In genomic region chr15:88621789-88622604, GRCh38 we compare ENCODE assay signal across 8 cellular contexts.
DNase-seq lines count a peak whose midpoint lies in the region; ATAC-seq and TF ChIP-seq lines count a peak whose summit lies in the region.

No MANE protein-coding gene starts in this region.

- CTCF ChIA-PET in RWPE1 (lab: Yijun Ruan, JAX) = no interaction called here

- H3K4me3 ChIP-seq in astrocyte of the cerebellum (ENCODE audit: low read depth, low read length) = peak overlapping the region; percentile 62

- H3K27ac ChIP-seq in RWPE1 = peak overlapping the region; percentile 88
- H3K27ac ChIP-seq in layer of hippocampus (ENCODE audit: low read depth, low read length) = peak overlapping the region; percentile 23

- POLR2A ChIA-PET in RWPE1 (lab: Yijun Ruan, JAX; ENCODE audit: low non-redundant PET) = interaction anchor here (0.6 to 0.8 kb wide), 2 partner anchors 53 to 96 kb away, joined by 3 read pairs; no protein-coding TSS in a partner anchor

- peak; percentile 41 for ATAC-seq in HG02885 (IDR thresholded peaks at IDR 0.05; ENCODE audit: poor library complexity, unreplicated experiment)
- no peak for ATAC-seq in HG03108 (IDR thresholded peaks at IDR 0.05; ENCODE audit: unreplicated experiment)

- in situ Hi-C loops in astrocyte of the cerebellum (cut with HindIII; ENCODE audit: low sequenced_read_pairs) = no loop called here

- DNase-seq in DMS 273 (lab: John Stamatoyannopoulos, UW; ENCODE audit: unreplicated experiment) = peak; percentile 32
- DNase-seq in DMS 273 treated with DMSO at 0.1 percent for 48 hours (lab: John Stamatoyannopoulos, UW) = no peak
- no peak for DNase-seq in RWPE1 (ENCODE audit: low spot score)
- DNase-seq in astrocyte of the cerebellum (ENCODE audit: low read depth) = no peak
- peak; percentile 36 for DNase-seq in stimulated activated naive CD4-positive, alpha-beta T cell treated with Interleukin-2 at 50 U/mL for 16 hours (lab: John Stamatoyannopoulos, UW)

- TF ChIP-seq CTCF in RWPE1 (conservative IDR thresholded peaks at IDR 0.05; ENCODE audit: low read depth) (no peak), astrocyte of the cerebellum (IDR thresholded peaks at IDR 0.05; ENCODE audit: low read depth, low read length, missing control alignments) (no peak)

- H3K27me3 ChIP-seq in layer of hippocampus (ENCODE audit: control insufficient read depth, insufficient read depth, low read length) = no peaks in the 10 kb centered on the region

Comparison
In these comparisons a context has a peak if more than half of its experiments do, and no peak if none do; other contexts are left out.
1. DNase-seq: peak in DMS 273 (single experiment) and stimulated activated naive CD4-positive, alpha-beta T cell treated with Interleukin-2 at 50 U/mL for 16 hours (single experiment); none in DMS 273 treated with DMSO at 0.1 percent for 48 hours (single experiment), RWPE1 (single experiment) and astrocyte of the cerebellum (single experiment).